1 cellular context compared by ENCODE assay signal in the genomic region with DNA sequence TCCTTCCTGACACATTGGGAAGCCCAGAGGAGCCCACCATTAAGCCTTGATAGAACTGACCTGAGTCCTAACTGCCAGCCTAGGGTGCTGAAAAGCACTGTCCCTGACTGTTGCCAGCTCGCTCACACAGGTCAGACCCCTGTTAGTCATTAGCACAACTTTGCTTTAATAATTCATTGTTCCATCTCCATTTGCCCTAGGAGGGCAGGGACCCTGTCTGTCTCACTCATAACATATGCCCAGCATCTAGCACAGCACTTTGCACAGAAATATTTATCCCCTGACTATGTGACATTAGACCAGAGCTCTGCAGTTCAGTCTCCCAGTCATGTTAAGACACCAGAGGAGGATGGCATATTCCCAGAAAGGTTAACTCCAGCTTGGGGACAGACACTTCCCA.
TF ChIP-seq lines count a peak whose summit lies in the region.

No MANE protein-coding gene starts in this region.

TF ChIP-seq in HepG2, 621 proteins besides CTCF, POLR2A, EP300 and RAD21 (continued from another document):
- TF ChIP-seq, protein P1, sequence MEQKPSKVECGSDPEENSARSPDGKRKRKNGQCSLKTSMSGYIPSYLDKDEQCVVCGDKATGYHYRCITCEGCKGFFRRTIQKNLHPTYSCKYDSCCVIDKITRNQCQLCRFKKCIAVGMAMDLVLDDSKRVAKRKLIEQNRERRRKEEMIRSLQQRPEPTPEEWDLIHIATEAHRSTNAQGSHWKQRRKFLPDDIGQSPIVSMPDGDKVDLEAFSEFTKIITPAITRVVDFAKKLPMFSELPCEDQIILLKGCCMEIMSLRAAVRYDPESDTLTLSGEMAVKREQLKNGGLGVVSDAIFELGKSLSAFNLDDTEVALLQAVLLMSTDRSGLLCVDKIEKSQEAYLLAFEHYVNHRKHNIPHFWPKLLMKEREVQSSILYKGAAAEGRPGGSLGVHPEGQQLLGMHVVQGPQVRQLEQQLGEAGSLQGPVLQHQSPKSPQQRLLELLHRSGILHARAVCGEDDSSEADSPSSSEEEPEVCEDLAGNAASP (CRISPR knock-in tag; IDR thresholded peaks at IDR 0.05; ENCODE audit: borderline replicate concordance): no peak
- TF ChIP-seq ZNF772 (CRISPR knock-in tag; IDR thresholded peaks at IDR 0.05) (no peak), ZFAT (CRISPR knock-in tag; conservative IDR thresholded peaks at IDR 0.05) (no peak), ZNF18 (CRISPR knock-in tag; IDR thresholded peaks at IDR 0.05; ENCODE audit: insufficient replicate concordance) (no peak), PRMT3 (CRISPR knock-in tag; IDR thresholded peaks at IDR 0.05; ENCODE audit: borderline replicate concordance, low read depth) (no peak), AKAP8 (CRISPR knock-in tag; IDR thresholded peaks at IDR 0.05) (no peak), NFKBIZ (CRISPR knock-in tag; IDR thresholded peaks at IDR 0.05) (no peak), ZNF343 (CRISPR knock-in tag; IDR thresholded peaks at IDR 0.05) (no peak), ZNF552 (CRISPR knock-in tag; IDR thresholded peaks at IDR 0.05; ENCODE audit: borderline replicate concordance) (no peak)
- TF ChIP-seq, protein P2, sequence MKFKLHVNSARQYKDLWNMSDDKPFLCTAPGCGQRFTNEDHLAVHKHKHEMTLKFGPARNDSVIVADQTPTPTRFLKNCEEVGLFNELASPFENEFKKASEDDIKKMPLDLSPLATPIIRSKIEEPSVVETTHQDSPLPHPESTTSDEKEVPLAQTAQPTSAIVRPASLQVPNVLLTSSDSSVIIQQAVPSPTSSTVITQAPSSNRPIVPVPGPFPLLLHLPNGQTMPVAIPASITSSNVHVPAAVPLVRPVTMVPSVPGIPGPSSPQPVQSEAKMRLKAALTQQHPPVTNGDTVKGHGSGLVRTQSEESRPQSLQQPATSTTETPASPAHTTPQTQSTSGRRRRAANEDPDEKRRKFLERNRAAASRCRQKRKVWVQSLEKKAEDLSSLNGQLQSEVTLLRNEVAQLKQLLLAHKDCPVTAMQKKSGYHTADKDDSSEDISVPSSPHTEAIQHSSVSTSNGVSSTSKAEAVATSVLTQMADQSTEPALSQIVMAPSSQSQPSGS (CRISPR knock-in tag; IDR thresholded peaks at IDR 0.05): no peak
- TF ChIP-seq, protein P3, sequence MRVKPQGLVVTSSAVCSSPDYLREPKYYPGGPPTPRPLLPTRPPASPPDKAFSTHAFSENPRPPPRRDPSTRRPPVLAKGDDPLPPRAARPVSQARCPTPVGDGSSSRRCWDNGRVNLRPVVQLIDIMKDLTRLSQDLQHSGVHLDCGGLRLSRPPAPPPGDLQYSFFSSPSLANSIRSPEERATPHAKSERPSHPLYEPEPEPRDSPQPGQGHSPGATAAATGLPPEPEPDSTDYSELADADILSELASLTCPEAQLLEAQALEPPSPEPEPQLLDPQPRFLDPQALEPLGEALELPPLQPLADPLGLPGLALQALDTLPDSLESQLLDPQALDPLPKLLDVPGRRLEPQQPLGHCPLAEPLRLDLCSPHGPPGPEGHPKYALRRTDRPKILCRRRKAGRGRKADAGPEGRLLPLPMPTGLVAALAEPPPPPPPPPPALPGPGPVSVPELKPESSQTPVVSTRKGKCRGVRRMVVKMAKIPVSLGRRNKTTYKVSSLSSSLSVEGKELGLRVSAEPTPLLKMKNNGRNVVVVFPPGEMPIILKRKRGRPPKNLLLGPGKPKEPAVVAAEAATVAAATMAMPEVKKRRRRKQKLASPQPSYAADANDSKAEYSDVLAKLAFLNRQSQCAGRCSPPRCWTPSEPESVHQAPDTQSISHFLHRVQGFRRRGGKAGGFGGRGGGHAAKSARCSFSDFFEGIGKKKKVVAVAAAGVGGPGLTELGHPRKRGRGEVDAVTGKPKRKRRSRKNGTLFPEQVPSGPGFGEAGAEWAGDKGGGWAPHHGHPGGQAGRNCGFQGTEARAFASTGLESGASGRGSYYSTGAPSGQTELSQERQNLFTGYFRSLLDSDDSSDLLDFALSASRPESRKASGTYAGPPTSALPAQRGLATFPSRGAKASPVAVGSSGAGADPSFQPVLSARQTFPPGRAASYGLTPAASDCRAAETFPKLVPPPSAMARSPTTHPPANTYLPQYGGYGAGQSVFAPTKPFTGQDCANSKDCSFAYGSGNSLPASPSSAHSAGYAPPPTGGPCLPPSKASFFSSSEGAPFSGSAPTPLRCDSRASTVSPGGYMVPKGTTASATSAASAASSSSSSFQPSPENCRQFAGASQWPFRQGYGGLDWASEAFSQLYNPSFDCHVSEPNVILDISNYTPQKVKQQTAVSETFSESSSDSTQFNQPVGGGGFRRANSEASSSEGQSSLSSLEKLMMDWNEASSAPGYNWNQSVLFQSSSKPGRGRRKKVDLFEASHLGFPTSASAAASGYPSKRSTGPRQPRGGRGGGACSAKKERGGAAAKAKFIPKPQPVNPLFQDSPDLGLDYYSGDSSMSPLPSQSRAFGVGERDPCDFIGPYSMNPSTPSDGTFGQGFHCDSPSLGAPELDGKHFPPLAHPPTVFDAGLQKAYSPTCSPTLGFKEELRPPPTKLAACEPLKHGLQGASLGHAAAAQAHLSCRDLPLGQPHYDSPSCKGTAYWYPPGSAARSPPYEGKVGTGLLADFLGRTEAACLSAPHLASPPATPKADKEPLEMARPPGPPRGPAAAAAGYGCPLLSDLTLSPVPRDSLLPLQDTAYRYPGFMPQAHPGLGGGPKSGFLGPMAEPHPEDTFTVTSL (CRISPR knock-in tag; IDR thresholded peaks at IDR 0.05; ENCODE audit: borderline replicate concordance): no peak
TF ChIP-seq in HepG2: peak in this region for 0.
